13 cellular contexts compared by ENCODE assay signal in the genomic region with DNA sequence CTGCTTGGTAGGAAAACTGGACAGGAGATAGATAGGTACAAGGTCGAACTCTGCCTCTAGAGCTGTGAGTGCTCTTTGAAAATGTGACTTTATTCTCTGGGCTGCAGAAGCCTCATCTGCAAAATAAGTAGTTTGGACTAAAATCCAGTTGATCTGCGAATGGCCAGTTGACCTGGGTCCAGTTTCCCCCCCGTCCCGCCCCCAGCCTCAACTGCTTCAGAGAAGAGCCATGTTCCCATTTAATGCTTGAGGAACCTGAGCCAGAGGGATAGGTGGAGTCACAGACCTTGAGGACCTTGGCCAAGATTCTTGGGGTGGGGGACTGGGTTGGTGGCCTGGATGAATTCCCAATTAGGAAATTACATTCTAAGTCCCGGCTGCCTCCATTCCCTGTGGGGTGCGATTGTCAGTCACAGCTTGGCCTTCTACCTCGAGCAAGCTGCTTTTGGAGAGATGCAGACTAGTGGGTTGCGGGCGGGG. TPM values are rescaled to one million over a fixed set of nuclear protein-coding genes. Genes with fewer than 3 reads are reported as not detected.
DNase-seq lines count a peak whose midpoint lies in the region; ATAC-seq and TF ChIP-seq lines count a peak whose summit lies in the region.
"Had no signal": no experiment of that assay in that cellular context is flagged by ENCODE, and none has a peak within 500 bp of the region (broad histone marks: within the 10 kb centered on the region; RNA-seq: fewer than 3 reads in every experiment).

No MANE protein-coding gene starts in this region.

- POLR2A ChIA-PET in MCF 10A (lab: Yijun Ruan, JAX) = no interaction called here

- H3K27me3 ChIP-seq in mammary epithelial cell (ENCODE audit: insufficient read depth, low read length) = no peaks in the 10 kb centered on the region
- H3K27me3 ChIP-seq in gastrocnemius medialis = peaks cover 13 to 28% (median 21%) of the 10 kb centered on the region in 3 donors
- H3K27me3 ChIP-seq: ovary had no signal

- in situ Hi-C loops in mammary epithelial cell (cut with MboI; ENCODE audit: low sequenced_read_pairs in 2 of 2) = loop anchor here in 1 of 2 donors (10.0 to 25.0 kb wide), 3 partner anchors 141 to 701 kb away; no protein-coding TSS in a partner anchor
- in situ Hi-C loops in gastrocnemius medialis (cut with MboI; ENCODE audit: low sequenced_read_pairs in 4 of 4) = no loop called here

- H3K9ac ChIP-seq in mammary epithelial cell (ENCODE audit: insufficient read depth, low read length) = no peak overlapping the region

- ATAC-seq in gastrocnemius medialis (no peak), HG02798 (IDR thresholded peaks at IDR 0.05; ENCODE audit: poor library complexity, unreplicated experiment) (no peak)

- H3K27ac Mint-ChIP-seq in MCF 10A (ENCODE audit: low read depth, unreplicated experiment) (no peak overlapping the region), chondrocyte (ENCODE audit: unreplicated experiment) (no peak overlapping the region), type B pancreatic cell (no peak overlapping the region)

- no peaks in the 10 kb centered on the region for H3K9me3 Mint-ChIP-seq in MCF 10A (ENCODE audit: unreplicated experiment)
- no peaks in the 10 kb centered on the region for H3K9me3 Mint-ChIP-seq in chondrocyte (ENCODE audit: low read depth)
- no peaks in the 10 kb centered on the region for H3K9me3 Mint-ChIP-seq in type B pancreatic cell

- dilution Hi-C loops in mammary epithelial cell (cut with HindIII; ENCODE audit: low sequenced_read_pairs) = no loop called here

- peaks cover 17% of the 10 kb centered on the region for H3K4me1 ChIP-seq in mammary epithelial cell (ENCODE audit: insufficient read depth, low read length)
- peaks cover 0 to 20% of the 10 kb centered on the region in 2 donors for H3K4me1 ChIP-seq in gastrocnemius medialis

- H3K27me3 Mint-ChIP-seq in MCF 10A (ENCODE audit: insufficient read depth, unreplicated experiment) (no peaks in the 10 kb centered on the region), chondrocyte (ENCODE audit: low read depth) (no peaks in the 10 kb centered on the region), type B pancreatic cell (peaks cover 37% of the 10 kb centered on the region)

- intact Hi-C loops in MCF 10A (cut with micrococcal nuclease) = loop anchor here (2.0 to 5.0 kb wide), 2 partner anchors 161 to 654 kb away; partner anchors contain the start of gene MED13
- intact Hi-C loops in mammary epithelial cell (cut with micrococcal nuclease) = loop anchor here (2.0 kb wide), 1 partner anchor 223 kb away; no protein-coding TSS in a partner anchor
- intact Hi-C loops in gastrocnemius medialis (cut with DNase I; ENCODE audit: low total_unique reads) = loop anchor here (2.0 to 10.0 kb wide), 2 partner anchors 137 to 451 kb away; partner anchors contain the start of gene BRIP1

- H3K79me2 ChIP-seq in mammary epithelial cell (ENCODE audit: insufficient read depth, low read length) = no peaks in the 10 kb centered on the region

- H3K36me3 Mint-ChIP-seq in MCF 10A (ENCODE audit: insufficient read depth, unreplicated experiment) = peaks cover 2% of the 10 kb centered on the region
- H3K36me3 Mint-ChIP-seq in chondrocyte (ENCODE audit: low read depth) = no peaks in the 10 kb centered on the region
- H3K36me3 Mint-ChIP-seq in type B pancreatic cell = peaks cover 2% of the 10 kb centered on the region

- H3K4me2 ChIP-seq in mammary epithelial cell (ENCODE audit: insufficient read depth, low read depth, low read length) = no peak overlapping the region

- DNase-seq in MCF 10A (ENCODE audit: unreplicated experiment) = no peak
- DNase-seq in mammary epithelial cell = no peak
- DNase-seq in chondrocyte (ENCODE audit: low spot score) = no peak
- peak; percentile 26 for DNase-seq in mesenteric fat pad (ENCODE audit: low spot score)
- DNase-seq in type B pancreatic cell (ENCODE audit: extremely low spot score, unreplicated experiment) = no peak
- no peak for DNase-seq in NCI-H2196 (lab: John Stamatoyannopoulos, UW; ENCODE audit: unreplicated experiment)
- DNase-seq in gastrocnemius medialis = no peak
- DNase-seq: activated T-cell treated with anti-CD3 and anti-CD28 coated beads, Interleukin-2, amount 50 U/mL, for 48 hours; DMS79; stimulated activated CD4-positive, alpha-beta T cell treated with anti-CD3 and anti-CD28 coated beads, Interleukin-2, amount 100 ng/mL, for 48 hours had no signal

- WGBS in mammary epithelial cell (ENCODE audit: low coverage, missing lambda C conversion rate) = 91% methylated on average over 6 of the region's 9 CpGs

- H3K36me3 ChIP-seq in mammary epithelial cell (ENCODE audit: insufficient read depth, low read length) (no peaks in the 10 kb centered on the region), gastrocnemius medialis (no peaks in the 10 kb centered on the region)
- H3K36me3 ChIP-seq: ovary had no signal

- CTCF ChIA-PET in MCF 10A (lab: Yijun Ruan, JAX) (interaction anchor here (0.8 to 4.2 kb wide), 13 partner anchors 9 to 693 kb away, joined by 3 to 57 read pairs (median 4); no protein-coding TSS in a partner anchor), mammary epithelial cell (lab: Charles Lee; ENCODE audit: low non-redundant PET) (no interaction called here)

- TF ChIP-seq POLR2A in gastrocnemius medialis (IDR thresholded peaks at IDR 0.05) = no peak

- H3K27ac ChIP-seq in mammary epithelial cell (ENCODE audit: insufficient read depth, low read depth, low read length) (no peak overlapping the region), gastrocnemius medialis (peak overlapping the region in 1 of 4 donors; percentile 76)

- no peaks in the 10 kb centered on the region for H4K20me1 ChIP-seq in mammary epithelial cell (ENCODE audit: insufficient read depth, low read length)

- H2AFZ ChIP-seq in mammary epithelial cell (ENCODE audit: low read depth, low read length) = no peak overlapping the region

- H3K4me1 Mint-ChIP-seq in MCF 10A (ENCODE audit: insufficient read depth, unreplicated experiment) = no peaks in the 10 kb centered on the region
- peaks cover 29% of the 10 kb centered on the region for H3K4me1 Mint-ChIP-seq in chondrocyte (ENCODE audit: low read depth)
- peaks cover 5% of the 10 kb centered on the region for H3K4me1 Mint-ChIP-seq in type B pancreatic cell (ENCODE audit: unreplicated experiment)

- TF ChIP-seq CTCF in MCF 10A (IDR thresholded peaks at IDR 0.05; ENCODE audit: unreplicated experiment) = no peak
- no peak for TF ChIP-seq CTCF in mammary epithelial cell (conservative IDR thresholded peaks at IDR 0.05 in 1 of 2, IDR thresholded peaks at IDR 0.05 in 1 of 2; ENCODE audit: extremely low read depth in 1 of 2, insufficient read depth in 1 of 2, low read depth in 1 of 2, low read length in 2 of 2)
- no peak for TF ChIP-seq CTCF in chondrocyte (IDR thresholded peaks at IDR 0.05)
- no peak for TF ChIP-seq CTCF in type B pancreatic cell (conservative IDR thresholded peaks at IDR 0.05)
- TF ChIP-seq CTCF in gastrocnemius medialis (IDR thresholded peaks at IDR 0.05 in 4 of 5, conservative IDR thresholded peaks at IDR 0.05 in 1 of 5) = no peak

- H3K9me3 ChIP-seq in mammary epithelial cell (replicated peaks; ENCODE audit: insufficient read depth, low read length) = no peaks in the 10 kb centered on the region
- no peaks in the 10 kb centered on the region for H3K9me3 ChIP-seq in gastrocnemius medialis
- H3K9me3 ChIP-seq: ovary had no signal

- H3K4me3 Mint-ChIP-seq in MCF 10A (ENCODE audit: unreplicated experiment) (peak overlapping the region; percentile 71), chondrocyte (ENCODE audit: unreplicated experiment) (peak overlapping the region; percentile 70), type B pancreatic cell (peak overlapping the region; percentile 80)

- BruUV-seq in MCF 10A (replicated peaks; lab: Mats Ljungman, UMichigan) = no TSS peak
- BruUV-seq in mammary epithelial cell (replicated peaks; lab: Mats Ljungman, UMichigan) = no TSS peak

- H3K4me3 ChIP-seq in mammary epithelial cell (replicated peaks in 1 of 3; ENCODE audit: insufficient read depth in 1 of 3, low read depth in 2 of 3, low read length in 3 of 3) (no peak overlapping the region), gastrocnemius medialis (no peak overlapping the region)

RNA-seq across cellular contexts. Expression of gene TBX2, which starts 14.1 kb away (rescaled TPM):
- 1.5 and 4.3 TPM in 2 replicates for total RNA-seq in MCF 10A (2022)
- total RNA-seq in mammary epithelial cell = 1 to 10 TPM; 1.5 to 4.8 TPM
- polyA plus RNA-seq in mammary epithelial cell = not detected
- polyA minus RNA-seq in mammary epithelial cell = not detected
- total RNA-seq in chondrocyte = 2.0 to 8.6 TPM (median 8.4 TPM) in 3 replicates
- 16.1 TPM for total RNA-seq in mesenteric fat pad
- total RNA-seq in type B pancreatic cell (ENCODE audit: low replicate concordance) = 8.7 and 55.9 TPM in 2 replicates
- 10 to 100 TPM in 1 of 4 donors, 1 to 10 TPM in 3; 4.2 to 10.4 (median 6.4) TPM for total RNA-seq in gastrocnemius medialis

RNA-seq across cellular contexts. Expression of gene TBX4, which starts 38.5 kb away (rescaled TPM):
- total RNA-seq in MCF 10A (2022) (not detected in 2 replicates), mammary epithelial cell (under 1 TPM in 1 of 2 donors, not detected in 1; 0.33 TPM), chondrocyte (not detected in 3 replicates), mesenteric fat pad (0.19 TPM), type B pancreatic cell (ENCODE audit: low replicate concordance) (0.45 and 1.8 TPM in 2 replicates), gastrocnemius medialis (not detected)
- 0.03 TPM for polyA plus RNA-seq in mammary epithelial cell
- polyA minus RNA-seq in mammary epithelial cell = not detected
- total RNA-seq: Right ventricle myocardium superior had no signal
- polyA plus RNA-seq: ovary had no signal
